Comparison of ENCODE assay signal across 20 cellular contexts in genomic region chr5:87885727-87886126, GRCh38.
DNase-seq lines count a peak whose midpoint lies in the region; ATAC-seq and TF ChIP-seq lines count a peak whose summit lies in the region.
"Had no signal": no experiment of that assay in that cellular context is flagged by ENCODE, and none has a peak within 500 bp of the region (broad histone marks: within the 10 kb centered on the region; RNA-seq: fewer than 3 reads in every experiment).

No MANE protein-coding gene starts in this region.

- H3K4me3 Mint-ChIP-seq in brain, result no peak overlapping the region
- no peak overlapping the region for H3K4me3 Mint-ChIP-seq in activated naive CD4-positive, alpha-beta T cell treated with anti-CD3 and anti-CD28 coated beads for 36 hours
- H3K4me3 Mint-ChIP-seq: activated CD4-positive, alpha-beta T cell treated with anti-CD3 and anti-CD28 coated beads, Interleukin-2, amount 10 ng/mL, durations not matched to agents 7 days and 5 days; naive B cell had no signal

- TF ChIP-seq CTCF in 22Rv1 (IDR thresholded peaks at IDR 0.05) (peak; percentile 30), brain (conservative IDR thresholded peaks at IDR 0.05) (peak in 1 of 2 experiments; percentile 13)

- CTCF ChIA-PET in activated naive CD4-positive, alpha-beta T cell treated with anti-CD3 and anti-CD28 coated beads for 36 hours (lab: Charles Lee), result no interaction called here

- ATAC-seq in HG03039 (IDR thresholded peaks at IDR 0.05; ENCODE audit: unreplicated experiment), result no peak

- DNase-seq in ELR (ENCODE audit: low read depth) (peak; percentile 2), NCI-H69 (lab: John Stamatoyannopoulos, UW) (peak; percentile 73), erythroblast (lab: John Stamatoyannopoulos, UW) (no peak), SHP77 treated with DMSO at 0.1 percent for 48 hours (lab: John Stamatoyannopoulos, UW) (no peak)
- DNase-seq in activated naive CD4-positive, alpha-beta T cell treated with anti-CD3 and anti-CD28 coated beads for 36 hours, result no peak
- DNase-seq: activated CD4-positive, alpha-beta T cell treated with anti-CD3 and anti-CD28 coated beads, Interleukin-2, amount 10 ng/mL, durations not matched to agents 7 days and 5 days; amygdala; central memory CD4-positive, alpha-beta T cell; effector CD4-positive, alpha-beta T cell; MG63; naive B cell; NCI-H2029; NCI-H524 treated with DMSO at 0.1 percent for 48 hours; Peyer's patch; posterior cingulate gyrus; stimulated activated CD4-positive, alpha-beta T cell treated with anti-CD3 and anti-CD28 coated beads, Interleukin-4, amount 100 ng/mL, for 4 hours had no signal

- peaks cover 14 to 42% (median 30%) of the 10 kb centered on the region in 5 experiments for H3K9me3 Mint-ChIP-seq in brain
- H3K9me3 Mint-ChIP-seq in activated naive CD4-positive, alpha-beta T cell treated with anti-CD3 and anti-CD28 coated beads for 36 hours, result peaks cover 12% of the 10 kb centered on the region
- H3K9me3 Mint-ChIP-seq: activated CD4-positive, alpha-beta T cell treated with anti-CD3 and anti-CD28 coated beads, Interleukin-2, amount 10 ng/mL, durations not matched to agents 7 days and 5 days had no signal

- intact Hi-C loops in activated naive CD4-positive, alpha-beta T cell treated with anti-CD3 and anti-CD28 coated beads for 36 hours (cut with micrococcal nuclease), result no loop called here

- H3K4me1 Mint-ChIP-seq in brain, result peaks cover 9% of the 10 kb centered on the region
- no peaks in the 10 kb centered on the region for H3K4me1 Mint-ChIP-seq in activated naive CD4-positive, alpha-beta T cell treated with anti-CD3 and anti-CD28 coated beads for 36 hours (ENCODE audit: low read depth)
- H3K4me1 Mint-ChIP-seq: activated CD4-positive, alpha-beta T cell treated with anti-CD3 and anti-CD28 coated beads, Interleukin-2, amount 10 ng/mL, durations not matched to agents 7 days and 5 days; naive B cell had no signal

- no peaks in the 10 kb centered on the region for H3K27me3 Mint-ChIP-seq in brain
- no peaks in the 10 kb centered on the region for H3K27me3 Mint-ChIP-seq in activated naive CD4-positive, alpha-beta T cell treated with anti-CD3 and anti-CD28 coated beads for 36 hours (ENCODE audit: low read depth)
- H3K27me3 Mint-ChIP-seq: activated CD4-positive, alpha-beta T cell treated with anti-CD3 and anti-CD28 coated beads, Interleukin-2, amount 10 ng/mL, durations not matched to agents 7 days and 5 days; naive B cell had no signal

- H3K27ac Mint-ChIP-seq in brain, result peak overlapping the region in 3 of 5 experiments; percentile 8 to 80 (median 57)
- no peak overlapping the region for H3K27ac Mint-ChIP-seq in activated naive CD4-positive, alpha-beta T cell treated with anti-CD3 and anti-CD28 coated beads for 36 hours
- H3K27ac Mint-ChIP-seq: activated CD4-positive, alpha-beta T cell treated with anti-CD3 and anti-CD28 coated beads, Interleukin-2, amount 10 ng/mL, durations not matched to agents 7 days and 5 days; naive B cell had no signal

- H3K36me3 Mint-ChIP-seq in brain, result peaks cover 23% of the 10 kb centered on the region
- H3K36me3 Mint-ChIP-seq in activated naive CD4-positive, alpha-beta T cell treated with anti-CD3 and anti-CD28 coated beads for 36 hours (ENCODE audit: low read depth), result no peaks in the 10 kb centered on the region
- H3K36me3 Mint-ChIP-seq: naive B cell had no signal

- no peak for TF ChIP-seq POLR2A in erythroblast (IDR thresholded peaks at IDR 0.05; ENCODE audit: low read length)

- H3K27ac ChIP-seq in 22Rv1, result no peak overlapping the region
- H3K27ac ChIP-seq: Peyer's patch, skin epidermis had no signal

Comparison
In these comparisons a context has a peak if more than half of its experiments do, and no peak if none do; other contexts are left out.
1. DNase-seq: peak in ELR (single experiment) and NCI-H69 (single experiment); none in erythroblast (0 of 2), activated naive CD4-positive, alpha-beta T cell treated with anti-CD3 and anti-CD28 coated beads for 36 hours (single experiment) and SHP77 treated with DMSO at 0.1 percent for 48 hours (single experiment).